Comparison of ENCODE assay signal across 8 cellular contexts in genomic region chr14:78566017-78566858, GRCh38.
DNase-seq lines count a peak whose midpoint lies in the region; ATAC-seq and TF ChIP-seq lines count a peak whose summit lies in the region.

No MANE protein-coding gene starts in this region.

- peak; percentile 79 for DNase-seq in KBM-7
- DNase-seq in Peyer's patch: peak; percentile 25 to 89 (median 75)
- DNase-seq in activated naive CD4-positive, alpha-beta T cell (lab: John Stamatoyannopoulos, UW): peak; percentile 1 to 20 (median 1)
- peak; percentile 36 for DNase-seq in germinal center (ENCODE audit: low spot score)
- DNase-seq in occipital lobe (lab: John Stamatoyannopoulos, UW): peak; percentile 79
- peak; percentile 58 to 86 for DNase-seq in tibial nerve (ENCODE audit: low spot score in 2 of 2)

- 27 to 29% methylated on average over 16 of the region's 16 CpGs for WGBS in tibial nerve, 2 donors

- ATAC-seq in GM21717 (IDR thresholded peaks at IDR 0.05; ENCODE audit: unreplicated experiment): peak; percentile 90

- no peaks in the 10 kb centered on the region for H3F3A ChIP-seq in DOHH2 (ENCODE audit: control insufficient read depth, insufficient read depth)

- TF ChIP-seq EP300 in tibial nerve (IDR thresholded peaks at IDR 0.05): no peak

- H3K27ac ChIP-seq in DOHH2 (ENCODE audit: low read depth, low read length) (no peak overlapping the region), Peyer's patch (no peak overlapping the region), tibial nerve (no peak overlapping the region)

- no peak overlapping the region for H3K4me3 ChIP-seq in DOHH2 (ENCODE audit: low read length)
- H3K4me3 ChIP-seq in Peyer's patch: peak overlapping the region in 2 of 4 donors; percentile 11 to 15
- peak overlapping the region in 1 of 4 donors; percentile 34 for H3K4me3 ChIP-seq in tibial nerve

- H3K79me2 ChIP-seq in DOHH2 (ENCODE audit: control insufficient read depth, low read length): no peaks in the 10 kb centered on the region

- no peaks in the 10 kb centered on the region for H3K9me2 ChIP-seq in DOHH2 (replicated peaks; ENCODE audit: control insufficient read depth, low read length)

- H3K36me3 ChIP-seq in DOHH2 (ENCODE audit: control insufficient read depth, low read length): no peaks in the 10 kb centered on the region
- H3K36me3 ChIP-seq in Peyer's patch: no peaks in the 10 kb centered on the region
- no peaks in the 10 kb centered on the region for H3K36me3 ChIP-seq in tibial nerve

- peak; percentile 76 for TF ChIP-seq CTCF in DOHH2 (IDR thresholded peaks at IDR 0.05; ENCODE audit: low read depth, low read length, poor library complexity, severe bottlenecking)
- peak in 4 of 6 experiments; percentile 57 to 82 (median 78) for TF ChIP-seq CTCF in Peyer's patch (IDR thresholded peaks at IDR 0.05)
- TF ChIP-seq CTCF in tibial nerve (IDR thresholded peaks at IDR 0.05): peak; percentile 52 to 73 (median 63)

- H3K27me3 ChIP-seq in DOHH2 (ENCODE audit: control insufficient read depth, low read length) (no peaks in the 10 kb centered on the region), Peyer's patch (no peaks in the 10 kb centered on the region), tibial nerve (no peaks in the 10 kb centered on the region)

- H3K4me1 ChIP-seq in DOHH2 (ENCODE audit: control insufficient read depth, low read length) (peaks cover 3% of the 10 kb centered on the region; the same call in 1 of the 2 replicates), Peyer's patch (no peaks in the 10 kb centered on the region), tibial nerve (peaks cover 0 to 5% (median 0%) of the 10 kb centered on the region in 4 donors)

- H3K9me3 ChIP-seq in DOHH2 (ENCODE audit: control insufficient read depth, insufficient read depth, low read length): no peaks in the 10 kb centered on the region
- no peaks in the 10 kb centered on the region for H3K9me3 ChIP-seq in Peyer's patch
- H3K9me3 ChIP-seq in tibial nerve: no peaks in the 10 kb centered on the region

- H4K20me1 ChIP-seq in DOHH2 (ENCODE audit: control insufficient read depth, insufficient read depth, low read depth, low read length): no peaks in the 10 kb centered on the region

- H3K4me2 ChIP-seq in DOHH2 (ENCODE audit: low read length): peak overlapping the region; percentile 37; the same call in 1 of the 2 replicates

- TF ChIP-seq POLR2A in Peyer's patch (IDR thresholded peaks at IDR 0.05) (no peak), tibial nerve (IDR thresholded peaks at IDR 0.05) (no peak)

- in situ Hi-C loops in KBM-7 (cut with MboI; ENCODE audit: low pct_unique_long_range_greater_than_20kb, low sequenced_read_pairs): no loop called here

Comparison
In these comparisons a context has a peak if more than half of its experiments do, and no peak if none do; other contexts are left out.
1. DNase-seq: peak in every context shown above with its lines; median percentile 79 in KBM-7; 79 in occipital lobe; 75 in Peyer's patch; 72 in tibial nerve; 36 in germinal center; 1 in activated naive CD4-positive, alpha-beta T cell.